Comparison of ENCODE assay signal across 19 cellular contexts in genomic region chr14:49366416-49366815, GRCh38.
DNase-seq lines count a peak whose midpoint lies in the region; ATAC-seq, FAIRE-seq and TF ChIP-seq lines count a peak whose summit lies in the region.
"Had no signal": no experiment of that assay in that cellular context is flagged by ENCODE, and none has a peak within 500 bp of the region (broad histone marks: within the 10 kb centered on the region; RNA-seq: fewer than 3 reads in every experiment).

No MANE protein-coding gene starts in this region.

- intact Hi-C loops in HepG2 (cut with micrococcal nuclease; ENCODE audit: unreplicated experiment) (no loop called here), right lobe of liver (cut with DNase I) (no loop called here)

- H3K27ac ChIP-seq in HepG2 (ENCODE audit: extremely low read length, insufficient read depth, low read length) = no peak overlapping the region
- no peak overlapping the region for H3K27ac ChIP-seq in right lobe of liver
- no peak overlapping the region for H3K27ac ChIP-seq in hepatocyte
- H3K27ac ChIP-seq in mesendoderm (ENCODE audit: low read depth, low read length) = no peak overlapping the region
- no peak overlapping the region for H3K27ac ChIP-seq in SK-N-SH (ENCODE audit: low read depth in 2 of 2, low read length in 1 of 2)
- H3K27ac ChIP-seq: 22Rv1, A549, BLaER1 had no signal

- H3K18ac ChIP-seq in mesendoderm (ENCODE audit: low read length) = no peak overlapping the region

- H3K4ac ChIP-seq in mesendoderm (ENCODE audit: low read depth, low read length) = no peak overlapping the region

- no peaks in the 10 kb centered on the region for H3K27me3 ChIP-seq in HepG2 (ENCODE audit: control insufficient read depth in 1 of 2, insufficient read depth in 2 of 2, low read length in 2 of 2)
- no peaks in the 10 kb centered on the region for H3K27me3 ChIP-seq in right lobe of liver
- H3K27me3 ChIP-seq in hepatocyte = no peaks in the 10 kb centered on the region
- peaks cover 12% of the 10 kb centered on the region for H3K27me3 ChIP-seq in mesendoderm (ENCODE audit: insufficient read depth, low read length, poor library complexity)
- H3K27me3 ChIP-seq in SK-N-SH (ENCODE audit: insufficient read depth) = no peaks in the 10 kb centered on the region
- H3K27me3 ChIP-seq: BLaER1 had no signal

- no peak overlapping the region for H4K5ac ChIP-seq in mesendoderm (ENCODE audit: low read length)

- peak overlapping the region; percentile 1 for H2BK5ac ChIP-seq in mesendoderm (ENCODE audit: low read length)

- H3K4me1 ChIP-seq in HepG2 (ENCODE audit: insufficient read depth, low read length) = peaks cover 34% of the 10 kb centered on the region
- H3K4me1 ChIP-seq in right lobe of liver = peaks cover 0 to 25% (median 3%) of the 10 kb centered on the region in 4 donors
- peaks cover 3% of the 10 kb centered on the region for H3K4me1 ChIP-seq in hepatocyte (ENCODE audit: insufficient read depth)
- H3K4me1 ChIP-seq in mesendoderm (ENCODE audit: control insufficient read depth, low read depth, low read length) = peaks cover 13% of the 10 kb centered on the region
- H3K4me1 ChIP-seq in SK-N-SH (ENCODE audit: control insufficient read depth in 1 of 2, insufficient read depth in 2 of 2, low read depth in 1 of 2, low read length in 1 of 2) = peaks cover 0 to 2% of the 10 kb centered on the region in 2 experiments; a peak in 1 of 4 replicates
- H3K4me1 ChIP-seq: A549 had no signal

- no peak overlapping the region for H2BK15ac ChIP-seq in mesendoderm (replicated peaks; ENCODE audit: low read depth)

- TF ChIP-seq CTCF in HepG2 (CRISPR knock-in tag; IDR thresholded peaks at IDR 0.05) = no peak
- no peak for TF ChIP-seq CTCF in right lobe of liver (IDR thresholded peaks at IDR 0.05)
- TF ChIP-seq CTCF in hepatocyte (IDR thresholded peaks at IDR 0.05; ENCODE audit: poor library complexity) = no peak
- no peak for TF ChIP-seq CTCF in SK-N-SH (IDR thresholded peaks at IDR 0.05)

- BruUV-seq in HepG2 (replicated peaks; lab: Mats Ljungman, UMichigan) = no TSS peak

- in situ Hi-C loops in HepG2 (cut with HindIII; ENCODE audit: extremely low pct_ligation_motif_present, low pct_unique_long_range_greater_than_20kb) = no loop called here

- H3K56ac ChIP-seq in mesendoderm (ENCODE audit: low read length) = peak overlapping the region; percentile 58

- H4K8ac ChIP-seq in mesendoderm (ENCODE audit: low read depth, low read length) = no peak overlapping the region

- H3K4me2 ChIP-seq in HepG2 (ENCODE audit: low read depth, low read length) = no peak overlapping the region
- no peak overlapping the region for H3K4me2 ChIP-seq in hepatocyte
- H3K4me2 ChIP-seq in mesendoderm (ENCODE audit: low read length) = no peak overlapping the region
- H3K4me2 ChIP-seq in SK-N-SH = no peak overlapping the region
- H3K4me2 ChIP-seq: A549, BLaER1 had no signal

- no peak for FAIRE-seq in HepG2 (lab: Jason Lieb, UNC)
- FAIRE-seq: A549, GM12878, H54 had no signal

- WGBS in HepG2 (ENCODE audit: low lambda C conversion rate) = 0% methylated on average over 1 of the region's 1 CpG
- WGBS in right lobe of liver (ENCODE audit: insufficient coverage, low coverage, low lambda C conversion rate, missing lambda C conversion rate) = 38% methylated on average over 1 of the region's 1 CpG
- 18% methylated on average over 1 of the region's 1 CpG for WGBS in hepatocyte (ENCODE audit: low lambda C conversion rate, missing lambda C conversion rate)
- no CpG with 5 or more reads among the region's 1 CpG for WGBS in mesendoderm (ENCODE audit: extremely low coverage, insufficient coverage, low lambda C conversion rate)
- WGBS in SK-N-SH (ENCODE audit: low lambda C conversion rate) = 5% methylated on average over 1 of the region's 1 CpG

- POLR2A ChIA-PET in HepG2 (lab: Yijun Ruan, JAX) (no interaction called here), SK-N-SH (lab: Yijun Ruan, JAX) (no interaction called here)

- TF ChIP-seq RAD21 in HepG2 (CRISPR knock-in tag; IDR thresholded peaks at IDR 0.05) (no peak), SK-N-SH (IDR thresholded peaks at IDR 0.05; ENCODE audit: low read length) (no peak)

- DNase-seq in HepG2 (ENCODE audit: low spot score) (peak; percentile 4), right lobe of liver (no peak), hepatocyte (ENCODE audit: low spot score) (peak; percentile 13), mesendoderm (peak; percentile 86), SK-N-SH (no peak), HCEC 1CT (no peak)
- no peak for DNase-seq in stimulated activated CD4-positive, alpha-beta T cell treated with anti-CD3 and anti-CD28 coated beads, Interleukin-15, amount 100 ng/mL, for 24 hours
- DNase-seq: AML-193; Calu3; CD4-positive, alpha-beta memory T cell; DMS79 treated with DMSO at 0.1 percent for 48 hours; HFFc6 had no signal

- ATAC-seq in HepG2 = peak; percentile 54
- ATAC-seq in right lobe of liver = no peak
- no peak for ATAC-seq in GM21619 (IDR thresholded peaks at IDR 0.05; ENCODE audit: unreplicated experiment)
- ATAC-seq: A549, GM12878, HCT116 had no signal

- H3K79me2 ChIP-seq in HepG2 (ENCODE audit: insufficient read depth, low read length) (no peaks in the 10 kb centered on the region), hepatocyte (no peaks in the 10 kb centered on the region), mesendoderm (ENCODE audit: control insufficient read depth, insufficient read depth, low read length) (no peaks in the 10 kb centered on the region), SK-N-SH (ENCODE audit: insufficient read depth) (no peaks in the 10 kb centered on the region)

- no peak overlapping the region for H3K9ac ChIP-seq in HepG2 (ENCODE audit: insufficient read depth, low read depth, low read length)
- no peak overlapping the region for H3K9ac ChIP-seq in mesendoderm (ENCODE audit: low read length)
- no peak overlapping the region for H3K9ac ChIP-seq in SK-N-SH
- H3K9ac ChIP-seq: BLaER1 had no signal

- H2AFZ ChIP-seq in HepG2 (ENCODE audit: low read length) (no peak overlapping the region), hepatocyte (no peak overlapping the region), SK-N-SH (ENCODE audit: low read depth) (no peak overlapping the region)

- H3K9me2 ChIP-seq in hepatocyte (replicated peaks; ENCODE audit: insufficient read depth) (no peaks in the 10 kb centered on the region), SK-N-SH (no peaks in the 10 kb centered on the region)

- H3K79me1 ChIP-seq in mesendoderm (ENCODE audit: low read length) = no peaks in the 10 kb centered on the region

- H3K23ac ChIP-seq in mesendoderm (ENCODE audit: low read length) = no peak overlapping the region

- CTCF ChIA-PET in HepG2 (lab: Yijun Ruan, JAX; ENCODE audit: low intra/inter-chr PET ratio, low total read pairs) (no interaction called here), SK-N-SH (lab: Yijun Ruan, JAX) (interaction anchor here (0.7 kb wide), 1 partner anchor 180 kb away, joined by 3 read pairs; no protein-coding TSS in a partner anchor)

- H4K20me1 ChIP-seq in HepG2 (ENCODE audit: insufficient read depth, low read length) = no peaks in the 10 kb centered on the region
- H4K20me1 ChIP-seq in hepatocyte (ENCODE audit: insufficient read depth, poor library complexity, severe bottlenecking) = no peaks in the 10 kb centered on the region
- no peaks in the 10 kb centered on the region for H4K20me1 ChIP-seq in SK-N-SH (ENCODE audit: insufficient read depth)
- H4K20me1 ChIP-seq: BLaER1 had no signal

- TF ChIP-seq POLR2A in HepG2 (IDR thresholded peaks at IDR 0.05; ENCODE audit: insufficient read depth in 1 of 2, low read depth in 2 of 2, low read length in 2 of 2) (no peak), right lobe of liver (IDR thresholded peaks at IDR 0.05) (no peak)

- TF ChIP-seq EP300 in HepG2 (IDR thresholded peaks at IDR 0.05; ENCODE audit: low read depth in 2 of 2, low read length in 2 of 2) (no peak), HepG2 (CRISPR knock-in tag; IDR thresholded peaks at IDR 0.05; ENCODE audit: borderline replicate concordance) (no peak), SK-N-SH (IDR thresholded peaks at IDR 0.05; ENCODE audit: borderline replicate concordance in 1 of 2, low read depth in 1 of 2, low read length in 1 of 2) (no peak)

- H3K9me3 ChIP-seq in HepG2 (ENCODE audit: low read length) = no peaks in the 10 kb centered on the region
- H3K9me3 ChIP-seq in right lobe of liver = no peaks in the 10 kb centered on the region
- H3K9me3 ChIP-seq in hepatocyte (ENCODE audit: low read depth) = no peaks in the 10 kb centered on the region
- H3K9me3 ChIP-seq in SK-N-SH = no peaks in the 10 kb centered on the region
- H3K9me3 ChIP-seq: A549, BLaER1 had no signal

- H2AK5ac ChIP-seq in mesendoderm (ENCODE audit: low read length) = no peak overlapping the region

- no peaks in the 10 kb centered on the region for H3F3A ChIP-seq in SK-N-SH (replicated peaks; ENCODE audit: insufficient read depth)

- H3K36me3 ChIP-seq in HepG2 (replicated peaks in 1 of 2; ENCODE audit: control insufficient read depth in 1 of 2, insufficient read depth in 2 of 2, low read length in 2 of 2) (no peaks in the 10 kb centered on the region), right lobe of liver (no peaks in the 10 kb centered on the region), hepatocyte (replicated peaks; ENCODE audit: insufficient read depth, low read depth) (no peaks in the 10 kb centered on the region), mesendoderm (ENCODE audit: control insufficient read depth, insufficient read depth, low read length) (no peaks in the 10 kb centered on the region), SK-N-SH (replicated peaks in 1 of 2; ENCODE audit: control insufficient read depth in 1 of 2, insufficient read depth in 2 of 2, low read length in 1 of 2) (no peaks in the 10 kb centered on the region)
- H3K36me3 ChIP-seq: BLaER1 had no signal

- H3K4me3 ChIP-seq in HepG2 (replicated peaks in 1 of 3; ENCODE audit: insufficient read depth in 1 of 3, low read depth in 2 of 3, low read length in 3 of 3) (no peak overlapping the region), right lobe of liver (no peak overlapping the region), hepatocyte (no peak overlapping the region), mesendoderm (ENCODE audit: low read length) (no peak overlapping the region), SK-N-SH (ENCODE audit: low read depth in 2 of 2, low read length in 1 of 2) (no peak overlapping the region)
- H3K4me3 ChIP-seq: A549, BLaER1, GM12878 had no signal

- no peak overlapping the region for H2BK120ac ChIP-seq in mesendoderm (ENCODE audit: low read depth, low read length)

TF ChIP-seq in HepG2, 621 proteins besides CTCF, POLR2A, EP300 and RAD21 (continues in another document):
- TF ChIP-seq SOX6 (IDR thresholded peaks at IDR 0.05) (no peak), SOX6 (CRISPR knock-in tag; IDR thresholded peaks at IDR 0.05) (peak; percentile 37; the same call in 1 of the 2 replicates), SOX13 (IDR thresholded peaks at IDR 0.05) (no peak), SOX13 (CRISPR knock-in tag; conservative IDR thresholded peaks at IDR 0.05 in 1 of 2, IDR thresholded peaks at IDR 0.05 in 1 of 2) (0 out of 4 replicates have a peak, but pooled peaks of 1 of the 2 experiments have one; percentile 27)

TF ChIP-seq in SK-N-SH, 30 proteins besides CTCF, POLR2A, EP300 and RAD21 (continues in another document):
- no peak for TF ChIP-seq GABPA (IDR thresholded peaks at IDR 0.05; ENCODE audit: low read depth)
- no peak for TF ChIP-seq FOXJ3 (CRISPR knock-in tag; IDR thresholded peaks at IDR 0.05)
- no peak for TF ChIP-seq POLR2AphosphoS5 (IDR thresholded peaks at IDR 0.05; ENCODE audit: low read depth, low read length)
- TF ChIP-seq SMC3 (IDR thresholded peaks at IDR 0.05; ENCODE audit: low read depth, low read length) = no peak
- no peak for TF ChIP-seq RFX5 (IDR thresholded peaks at IDR 0.05; ENCODE audit: low read length)

Comparison
In these comparisons a context has a peak if more than half of its experiments do, and no peak if none do; other contexts are left out.
1. DNase-seq: peak in HepG2 (single experiment), hepatocyte (single experiment) and mesendoderm (single experiment); none in right lobe of liver (0 of 3), SK-N-SH (single experiment), stimulated activated CD4-positive, alpha-beta T cell treated with anti-CD3 and anti-CD28 coated beads, Interleukin-15, amount 100 ng/mL, for 24 hours (single experiment) and HCEC 1CT (single experiment).